Comparison of ENCODE assay signal across 35 cellular contexts in genomic region chr16:27695161-27695560, GRCh38.
"Had no signal": no experiment of that assay in that cellular context is flagged by ENCODE, and none has a peak within 500 bp of the region (broad histone marks: within the 10 kb centered on the region; RNA-seq: fewer than 3 reads in every experiment).

No MANE protein-coding gene starts in this region.

- H3K4me3 Mint-ChIP-seq: activated CD4-positive, alpha-beta memory T cell treated with anti-CD3 and anti-CD28 coated beads, Interleukin-2, amount 10 ng/mL, durations not matched to agents 7 days and 5 days; activated CD8-positive, alpha-beta memory T cell treated with anti-CD3 and anti-CD28 coated beads, Interleukin-2, amount 10 ng/mL, durations not matched to agents 7 days and 5 days; activated naive CD8-positive, alpha-beta T cell treated with anti-CD3 and anti-CD28 coated beads, Interleukin-2, amount 10 ng/mL, durations not matched to agents 7 days and 5 days; T-cell had no signal

- H3K27me3 Mint-ChIP-seq: activated CD4-positive, alpha-beta memory T cell treated with anti-CD3 and anti-CD28 coated beads, Interleukin-2, amount 10 ng/mL, durations not matched to agents 7 days and 5 days; activated CD8-positive, alpha-beta memory T cell treated with anti-CD3 and anti-CD28 coated beads, Interleukin-2, amount 10 ng/mL, durations not matched to agents 7 days and 5 days; activated naive CD8-positive, alpha-beta T cell treated with anti-CD3 and anti-CD28 coated beads, Interleukin-2, amount 10 ng/mL, durations not matched to agents 7 days and 5 days; T-cell had no signal

- H3K27ac Mint-ChIP-seq: activated CD4-positive, alpha-beta memory T cell treated with anti-CD3 and anti-CD28 coated beads, Interleukin-2, amount 10 ng/mL, durations not matched to agents 7 days and 5 days; activated CD8-positive, alpha-beta memory T cell treated with anti-CD3 and anti-CD28 coated beads, Interleukin-2, amount 10 ng/mL, durations not matched to agents 7 days and 5 days; activated naive CD8-positive, alpha-beta T cell treated with anti-CD3 and anti-CD28 coated beads, Interleukin-2, amount 10 ng/mL, durations not matched to agents 7 days and 5 days; T-cell had no signal

- H3K4me3 ChIP-seq: ascending aorta, cardiac muscle cell, MG63, Peyer's patch, SJSA1 had no signal

- H3K9ac ChIP-seq: SK-N-SH had no signal

- ATAC-seq: activated CD8-positive, alpha-beta memory T cell treated with anti-CD3 and anti-CD28 coated beads, Interleukin-2, amount 10 ng/mL, durations not matched to agents 7 days and 5 days; PC-3; T-cell had no signal

- H3K4me1 ChIP-seq: ascending aorta, Peyer's patch, SJSA1 had no signal

- DNase-seq: activated CD4-positive, alpha-beta memory T cell treated with anti-CD3 and anti-CD28 coated beads, Interleukin-2, amount 10 ng/mL, durations not matched to agents 7 days and 5 days; activated CD4-positive, alpha-beta T cell treated with anti-CD3 and anti-CD28 coated beads for 1 hour; activated CD4-positive, alpha-beta T cell treated with anti-CD3 and anti-CD28 coated beads for 48 hours; activated CD4-positive, CD25-positive, alpha-beta regulatory T cell; activated CD8-positive, alpha-beta memory T cell treated with anti-CD3 and anti-CD28 coated beads for 24 hours; activated CD8-positive, alpha-beta memory T cell treated with anti-CD3 and anti-CD28 coated beads, Interleukin-2, amount 10 ng/mL, durations not matched to agents 7 days and 5 days; activated CD8-positive, alpha-beta memory T cell treated with anti-CD3 and anti-CD28 coated beads, Interleukin-2, amount 50 U/mL, for 48 hours; activated effector memory CD4-positive, alpha-beta T cell treated with Interleukin-2 at 50 U/mL for 16 hours; activated naive CD4-positive, alpha-beta T cell treated with anti-CD3 and anti-CD28 coated beads, Interleukin-2, amount 50 U/mL, for 16 hours; activated naive CD8-positive, alpha-beta T cell treated with anti-CD3 and anti-CD28 coated beads, Interleukin-2, amount 10 ng/mL, durations not matched to agents 7 days and 5 days; activated T-cell treated with anti-CD3 and anti-CD28 coated beads, Interleukin-2, amount 50 U/mL, for 48 hours; amygdala; Kasumi-1; KG1; MG63; NCI-H1048; NCI-H1105 treated with DMSO at 0.1 percent for 48 hours; NCI-H1436; NCI-H1694; NCI-H1930; NCI-H2081 treated with DMSO at 0.1 percent for 48 hours; NCI-H345; NCI-H524 treated with DMSO at 0.1 percent for 48 hours; PC-3; RPMI8226; SHP77 treated with DMSO at 0.1 percent for 48 hours; SK-N-SH; T-cell; T-helper 2 cell; T-helper 9 cell; WERI-Rb-1 had no signal

- H3K27me3 ChIP-seq: ascending aorta, cardiac muscle cell, MG63, Peyer's patch, SJSA1 had no signal

- H3K36me3 ChIP-seq: cardiac muscle cell had no signal

- H3K9me3 Mint-ChIP-seq: activated CD4-positive, alpha-beta memory T cell treated with anti-CD3 and anti-CD28 coated beads, Interleukin-2, amount 10 ng/mL, durations not matched to agents 7 days and 5 days; activated naive CD8-positive, alpha-beta T cell treated with anti-CD3 and anti-CD28 coated beads, Interleukin-2, amount 10 ng/mL, durations not matched to agents 7 days and 5 days had no signal

- H3K4me1 Mint-ChIP-seq: activated CD8-positive, alpha-beta memory T cell treated with anti-CD3 and anti-CD28 coated beads, Interleukin-2, amount 10 ng/mL, durations not matched to agents 7 days and 5 days; activated naive CD8-positive, alpha-beta T cell treated with anti-CD3 and anti-CD28 coated beads, Interleukin-2, amount 10 ng/mL, durations not matched to agents 7 days and 5 days; T-cell had no signal

- H3K36me3 Mint-ChIP-seq: activated CD8-positive, alpha-beta memory T cell treated with anti-CD3 and anti-CD28 coated beads, Interleukin-2, amount 10 ng/mL, durations not matched to agents 7 days and 5 days; activated naive CD8-positive, alpha-beta T cell treated with anti-CD3 and anti-CD28 coated beads, Interleukin-2, amount 10 ng/mL, durations not matched to agents 7 days and 5 days had no signal

- H3K9me3 ChIP-seq: ascending aorta, MG63, Peyer's patch, SJSA1, SK-N-SH had no signal
